Comparison of ENCODE assay signal across 33 cellular contexts in genomic region chr12:119314290-119314689, GRCh38. TPM values are rescaled to one million over a fixed set of nuclear protein-coding genes. Genes with fewer than 3 reads are reported as not detected.
A peak's percentile ranks its signal among the peaks of the same experiment; 100 is the strongest.
DNase-seq lines count a peak whose midpoint lies in the region; ATAC-seq, FAIRE-seq and TF ChIP-seq lines count a peak whose summit lies in the region.
"Had no signal": no experiment of that assay in that cellular context is flagged by ENCODE, and none has a peak within 500 bp of the region (broad histone marks: within the 10 kb centered on the region; RNA-seq: fewer than 3 reads in every experiment).

No MANE protein-coding gene starts in this region.

- no peak for TF ChIP-seq POLR2A in A549 (IDR thresholded peaks at IDR 0.05; ENCODE audit: low read length)

- H3K27ac Mint-ChIP-seq in WTC11 (no peak overlapping the region), natural killer cell (no peak overlapping the region)
- H3K27ac Mint-ChIP-seq: CD14-positive monocyte; CD4-positive, alpha-beta memory T cell; CD4-positive, CD25-positive, alpha-beta regulatory T cell; CD8-positive, alpha-beta memory T cell had no signal

- H3K14ac ChIP-seq in neuronal stem cell (ENCODE audit: low read length) = no peak overlapping the region

- no peaks in the 10 kb centered on the region for H3K27me3 ChIP-seq in neuronal stem cell (ENCODE audit: control insufficient read depth in 3 of 3, insufficient read depth in 3 of 3, low read depth in 1 of 3, low read length in 3 of 3)
- H3K27me3 ChIP-seq: BE2C, BLaER1 had no signal

- TF ChIP-seq RAD21 in A549 (conservative IDR thresholded peaks at IDR 0.05 in 1 of 2, IDR thresholded peaks at IDR 0.05 in 1 of 2) (no peak), Ishikawa (IDR thresholded peaks at IDR 0.05; ENCODE audit: low read depth) (no peak)

- no peaks in the 10 kb centered on the region for H3K36me3 Mint-ChIP-seq in WTC11
- no peaks in the 10 kb centered on the region for H3K36me3 Mint-ChIP-seq in natural killer cell
- H3K36me3 Mint-ChIP-seq: CD14-positive monocyte; CD4-positive, alpha-beta memory T cell; CD4-positive, CD25-positive, alpha-beta regulatory T cell; CD8-positive, alpha-beta memory T cell had no signal

- H2BK5ac ChIP-seq in neuronal stem cell (ENCODE audit: low read length) = no peak overlapping the region

- CTCF ChIA-PET in A549 (lab: Yijun Ruan, JAX) = no interaction called here
- CTCF ChIA-PET in WTC11 (lab: Charles Lee) = interaction anchor here (1.1 to 1.5 kb wide), 2 partner anchors 78 to 277 kb away, joined by 3 read pairs; no protein-coding TSS in a partner anchor

- H3K23ac ChIP-seq in neuronal stem cell (ENCODE audit: low read depth, low read length, poor library complexity) = no peak overlapping the region

- H3K18ac ChIP-seq in neuronal stem cell (ENCODE audit: low read length) = no peak overlapping the region

- H3K4ac ChIP-seq in neuronal stem cell (ENCODE audit: low read length) = no peak overlapping the region

- POLR2A ChIA-PET in A549 (lab: Yijun Ruan, JAX) = no interaction called here
- POLR2A ChIA-PET in WTC11 (lab: Charles Lee) = interaction anchor here (0.5 kb wide), 1 partner anchor 356 kb away, joined by 3 read pairs; no protein-coding TSS in a partner anchor

- H2BK15ac ChIP-seq in neuronal stem cell (ENCODE audit: low read length) = peak overlapping the region; percentile 61

- no peak overlapping the region for H2BK120ac ChIP-seq in neuronal stem cell (ENCODE audit: low read depth, low read length)

- no peak for DNase-seq in A549 (ENCODE audit: low read depth in 1 of 2, low spot score in 1 of 2)
- DNase-seq in WTC11 (ENCODE audit: low spot score) = no peak
- no peak for DNase-seq in neuronal stem cell (ENCODE audit: low spot score)
- no peak for DNase-seq in stimulated activated CD4-positive, alpha-beta T cell treated with anti-CD3 and anti-CD28 coated beads, Interleukin-4, amount 100 ng/mL, for 24 hours
- no peak for DNase-seq in medulla oblongata (ENCODE audit: extremely low spot score)
- no peak for DNase-seq in natural killer cell
- DNase-seq: ACHN; BE2C; C1 segment of cervical spinal cord; CD4-positive, alpha-beta memory T cell; CD4-positive, CD25-positive, alpha-beta regulatory T cell; CD8-positive, alpha-beta memory T cell; COR-L47; DMS 273 treated with DMSO at 0.1 percent for 48 hours; DMS153; DMS53; DMS79; DND-41; EL; GDM1 had no signal

- H3K79me1 ChIP-seq in neuronal stem cell (ENCODE audit: low read depth, low read length) = no peaks in the 10 kb centered on the region

- H3K9me3 ChIP-seq in A549 = no peaks in the 10 kb centered on the region
- peaks cover 0 to 4% of the 10 kb centered on the region in 2 donors for H3K9me3 ChIP-seq in neuronal stem cell (replicated peaks in 1 of 2; ENCODE audit: control insufficient read depth in 2 of 2, insufficient read depth in 1 of 2, low read depth in 1 of 2, low read length in 2 of 2)
- H3K9me3 ChIP-seq: BE2C had no signal

- H3K4me3 Mint-ChIP-seq in WTC11 (no peak overlapping the region), natural killer cell (no peak overlapping the region)
- H3K4me3 Mint-ChIP-seq: CD4-positive, alpha-beta memory T cell; CD4-positive, CD25-positive, alpha-beta regulatory T cell; CD8-positive, alpha-beta memory T cell had no signal

- no peaks in the 10 kb centered on the region for H3K4me1 ChIP-seq in A549
- peaks cover 0 to 4% of the 10 kb centered on the region in 2 donors for H3K4me1 ChIP-seq in neuronal stem cell (ENCODE audit: control insufficient read depth in 2 of 2, insufficient read depth in 1 of 2, low read depth in 1 of 2, low read length in 2 of 2)
- H3K4me1 ChIP-seq: BE2C had no signal

- WGBS in A549 (ENCODE audit: missing lambda C conversion rate) = 59% methylated on average over 5 of the region's 5 CpGs
- WGBS in neuronal stem cell (ENCODE audit: extremely low coverage in 2 of 2, insufficient read length in 2 of 2, insufficient replicate concordance in 1 of 2), 2 donors = no CpG with 5 or more reads among the region's 5 CpGs

- no peak for TF ChIP-seq EP300 in A549 (IDR thresholded peaks at IDR 0.05)
- TF ChIP-seq EP300 in Ishikawa (IDR thresholded peaks at IDR 0.05; ENCODE audit: borderline replicate concordance) = no peak

- H4K91ac ChIP-seq in neuronal stem cell (ENCODE audit: low read depth, low read length, poor library complexity) = no peak overlapping the region

- ATAC-seq in A549 (no peak), WTC11 (no peak), natural killer cell (no peak), HG02973 (IDR thresholded peaks at IDR 0.05; ENCODE audit: unreplicated experiment) (no peak)
- ATAC-seq: GM12878 had no signal

- H3K4me1 Mint-ChIP-seq in WTC11 (peaks cover 25% of the 10 kb centered on the region), natural killer cell (no peaks in the 10 kb centered on the region)
- H3K4me1 Mint-ChIP-seq: CD14-positive monocyte; CD4-positive, alpha-beta memory T cell; CD4-positive, CD25-positive, alpha-beta regulatory T cell; CD8-positive, alpha-beta memory T cell had no signal

- H3K4me3 ChIP-seq in A549 (no peak overlapping the region), neuronal stem cell (ENCODE audit: low read length in 2 of 2) (peak overlapping the region in 1 of 2 donors; percentile 25)
- H3K4me3 ChIP-seq: BLaER1, GM12878 had no signal

- H3K4me2 ChIP-seq in A549 (no peak overlapping the region), neuronal stem cell (ENCODE audit: insufficient read depth, low read length, poor library complexity, severe bottlenecking) (no peak overlapping the region)
- H3K4me2 ChIP-seq: BLaER1 had no signal

- H3K27me3 Mint-ChIP-seq in WTC11 (ENCODE audit: low read depth) (no peaks in the 10 kb centered on the region), natural killer cell (ENCODE audit: low read depth in 2 of 2) (peaks cover 5 to 21% of the 10 kb centered on the region in 2 donors)
- H3K27me3 Mint-ChIP-seq: CD4-positive, CD25-positive, alpha-beta regulatory T cell had no signal

- intact Hi-C loops in natural killer cell (cut with micrococcal nuclease) = no loop called here

- TF ChIP-seq CTCF in A549 (IDR thresholded peaks at IDR 0.05) = no peak
- no peak for TF ChIP-seq CTCF in WTC11 (IDR thresholded peaks at IDR 0.05)
- TF ChIP-seq CTCF in natural killer cell (IDR thresholded peaks at IDR 0.05) = no peak

- H3K9me3 Mint-ChIP-seq in WTC11 = peaks cover 9% of the 10 kb centered on the region
- no peaks in the 10 kb centered on the region for H3K9me3 Mint-ChIP-seq in natural killer cell

- H3K9ac ChIP-seq in neuronal stem cell (ENCODE audit: low read depth, low read length, poor library complexity) = no peak overlapping the region
- H3K9ac ChIP-seq: BLaER1 had no signal

- H3K27ac ChIP-seq in A549 (no peak overlapping the region), neuronal stem cell (replicated peaks; ENCODE audit: low read length) (no peak overlapping the region)
- H3K27ac ChIP-seq: 22Rv1, BLaER1 had no signal

- H2AFZ ChIP-seq in neuronal stem cell (ENCODE audit: low read length) = no peak overlapping the region

- no peak overlapping the region for H4K8ac ChIP-seq in neuronal stem cell (ENCODE audit: low read depth, low read length)

- H3K36me3 ChIP-seq in neuronal stem cell (replicated peaks in 1 of 2; ENCODE audit: control insufficient read depth in 2 of 2, insufficient read depth in 2 of 2, low read length in 2 of 2) = no peaks in the 10 kb centered on the region
- H3K36me3 ChIP-seq: BE2C, BLaER1 had no signal

- H2BK12ac ChIP-seq in neuronal stem cell (ENCODE audit: low read length) = no peak overlapping the region

- FAIRE-seq in A549 (lab: Jason Lieb, UNC) = no peak
- FAIRE-seq: GM12878, GM12892, GM18507 had no signal

- H2AK5ac ChIP-seq in neuronal stem cell (ENCODE audit: low read depth, low read length) = peak overlapping the region; percentile 2

TF ChIP-seq in A549, 52 proteins besides CTCF, POLR2A, EP300 and RAD21:
- TF ChIP-seq USF2 (IDR thresholded peaks at IDR 0.05) = 0 out of 2 replicates have a peak, but pooled peaks have one; percentile 16
- no peak for TF ChIP-seq FOXS1 (CRISPR knock-in tag; IDR thresholded peaks at IDR 0.05)
TF ChIP-seq in A549: peak in this region for 1.

TF ChIP-seq in Ishikawa, 13 proteins besides CTCF, POLR2A, EP300 and RAD21:
- no peak for TF ChIP-seq TEAD4 (IDR thresholded peaks at IDR 0.05)
- TF ChIP-seq USF1 (IDR thresholded peaks at IDR 0.05) = 0 out of 2 replicates have a peak, but pooled peaks have one; percentile 28
TF ChIP-seq in Ishikawa: peak in this region for 1.

TF ChIP-seq in WTC11, 78 proteins besides CTCF, POLR2A, EP300 and RAD21 (continues in another document):
- TF ChIP-seq HMGXB4 (CRISPR knock-in tag; IDR thresholded peaks at IDR 0.05) = no peak
- TF ChIP-seq E2F1 (CRISPR knock-in tag; IDR thresholded peaks at IDR 0.05) = no peak

RNA-seq across cellular contexts. Expression of gene CCDC60, which starts 20.2 kb away (rescaled TPM):
- 0.09 TPM in 1 of 2 replicates, not detected in the other for polyA plus RNA-seq in A549 (2011; rRNA removed)
- not detected in 2 replicates for polyA plus RNA-seq in A549 (2012; cell fraction: cytosol; rRNA removed)
- polyA plus RNA-seq in A549 (2012; cell fraction: nucleus; rRNA removed) = not detected in 2 replicates
- not detected in 3 replicates for polyA plus RNA-seq in A549 (2017; fragmentation: RNase III; extraction: RNeasy Plus Mini Kit Qiagen cat#74134 plus additional on column Dnase treatment)
- not detected in 2 replicates for polyA minus RNA-seq in A549 (2011; rRNA and poly(A)+ RNA removed)
- total RNA-seq in WTC11 (2021) = 0.57 to 1.1 TPM (median 0.82 TPM) in 3 replicates
- polyA plus RNA-seq in neuronal stem cell (2013, experiment 1 of 2) = 1.0 TPM
- polyA plus RNA-seq in neuronal stem cell (2013, experiment 2 of 2) = 0.90 TPM
- total RNA-seq in natural killer cell = not detected
- total RNA-seq: A172; A673; CD4-positive, alpha-beta memory T cell; CD4-positive, CD25-positive, alpha-beta regulatory T cell; CD8-positive, alpha-beta memory T cell; Daoy; G401; GM12878 had no signal
- polyA plus RNA-seq: AG04450; CD14-positive monocyte; CD4-positive, alpha-beta memory T cell; CD4-positive, CD25-positive, alpha-beta regulatory T cell; CD8-positive, alpha-beta memory T cell had no signal

Comparison
In these comparisons a context has a peak if more than half of its experiments do, and no peak if none do; other contexts are left out.
1. Of the 8 proteins assayed by ChIP-seq in both WTC11 and A549: peak only in WTC11: none; only in A549: none; in both: USF2; in neither: 7.